Comparison of ENCODE assay signal across 1 cellular context in the genomic region with DNA sequence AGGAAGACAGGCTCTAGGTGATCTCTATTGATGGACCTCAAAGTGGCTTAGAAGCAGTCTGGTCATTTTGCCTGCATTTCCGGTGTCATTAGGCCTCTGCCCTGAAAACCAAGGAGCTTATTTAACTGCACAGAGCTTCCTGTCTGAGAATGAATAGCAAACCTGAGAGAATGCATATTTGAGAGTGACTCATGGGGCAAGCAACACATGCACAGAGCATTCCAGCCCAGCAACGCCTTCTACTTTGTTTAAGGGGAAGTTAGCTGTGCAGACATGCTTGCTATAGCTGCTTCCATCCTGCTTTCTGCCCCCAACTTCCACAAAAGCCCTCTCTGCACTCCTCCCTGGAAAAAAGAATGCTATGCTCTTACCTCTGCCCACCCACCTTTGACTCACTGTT.
A peak's percentile ranks its signal among the peaks of the same experiment; 100 is the strongest.
TF ChIP-seq lines count a peak whose summit lies in the region.

No MANE protein-coding gene starts in this region.

TF ChIP-seq in SK-N-SH, 30 proteins besides CTCF, POLR2A, EP300 and RAD21 (continued from another document):
- TF ChIP-seq REST (IDR thresholded peaks at IDR 0.05; ENCODE audit: low read depth, low read length) = 0 out of 2 replicates have a peak, but pooled peaks have one; percentile 25
- no peak for TF ChIP-seq SMC3 (IDR thresholded peaks at IDR 0.05; ENCODE audit: low read depth, low read length)
- TF ChIP-seq IRF3 (IDR thresholded peaks at IDR 0.05; ENCODE audit: low read depth, low read length) = no peak
- no peak for TF ChIP-seq MEF2A (IDR thresholded peaks at IDR 0.05; ENCODE audit: borderline replicate concordance, low read depth)
- no peak; the same call in 1 of the 2 replicates for TF ChIP-seq TAF1 (IDR thresholded peaks at IDR 0.05; ENCODE audit: borderline replicate concordance, low read depth, low read length)
- no peak for TF ChIP-seq RFX5 (IDR thresholded peaks at IDR 0.05; ENCODE audit: low read length)
- TF ChIP-seq RCOR1 (IDR thresholded peaks at IDR 0.05; ENCODE audit: low read length) = no peak
- TF ChIP-seq FOXM1 (IDR thresholded peaks at IDR 0.05; ENCODE audit: low read depth) = no peak
- 0 out of 2 replicates have a peak, but pooled peaks have one; percentile 17 for TF ChIP-seq GABPA (IDR thresholded peaks at IDR 0.05; ENCODE audit: low read depth)
- TF ChIP-seq JUND (IDR thresholded peaks at IDR 0.05) = peak; percentile 66
- 0 out of 2 replicates have a peak, but pooled peaks have one; percentile 16 for TF ChIP-seq SIN3A (IDR thresholded peaks at IDR 0.05; ENCODE audit: borderline replicate concordance, low read depth, low read length)
- no peak for TF ChIP-seq MXI1 (IDR thresholded peaks at IDR 0.05; ENCODE audit: low read depth, low read length)
- TF ChIP-seq EZH2phosphoT487 (IDR thresholded peaks at IDR 0.05; ENCODE audit: borderline replicate concordance, low read depth) = no peak
- no peak for TF ChIP-seq PBX3 (IDR thresholded peaks at IDR 0.05)
- TF ChIP-seq YY1 (IDR thresholded peaks at IDR 0.05; ENCODE audit: low read depth) = no peak
- no peak for TF ChIP-seq NRF1 (IDR thresholded peaks at IDR 0.05; ENCODE audit: low read depth, low read length)
- no peak for TF ChIP-seq GATA2 (CRISPR knock-in tag; IDR thresholded peaks at IDR 0.05)
- TF ChIP-seq RXRA (IDR thresholded peaks at IDR 0.05; ENCODE audit: borderline replicate concordance, low read depth) = no peak
- TF ChIP-seq FOSL2 (IDR thresholded peaks at IDR 0.05; ENCODE audit: borderline replicate concordance, low read depth) = peak; percentile 78; the same call in 1 of the 2 replicates
- no peak for TF ChIP-seq USF1 (IDR thresholded peaks at IDR 0.05; ENCODE audit: borderline replicate concordance, low read depth)
